15 cellular contexts compared by ENCODE assay signal in genomic region chr16:65414284-65414984, GRCh38.
DNase-seq lines count a peak whose midpoint lies in the region; ATAC-seq and TF ChIP-seq lines count a peak whose summit lies in the region.
"Had no signal": no experiment of that assay in that cellular context is flagged by ENCODE, and none has a peak within 500 bp of the region (broad histone marks: within the 10 kb centered on the region; RNA-seq: fewer than 3 reads in every experiment).

No MANE protein-coding gene starts in this region.

- H3K4me3 Mint-ChIP-seq in activated naive CD8-positive, alpha-beta T cell treated with anti-CD3 and anti-CD28 coated beads for 36 hours = no peak overlapping the region
- no peak overlapping the region for H3K4me3 Mint-ChIP-seq in activated T-cell treated with anti-CD3 and anti-CD28 coated beads, Interleukin-2, amount 50 U/mL, for 24 hours
- no peak overlapping the region for H3K4me3 Mint-ChIP-seq in activated T-cell treated with anti-CD3 and anti-CD28 coated beads, Interleukin-2, amount 50 U/mL, for 4 hours
- H3K4me3 Mint-ChIP-seq: CD4-positive, alpha-beta T cell; immature natural killer cell had no signal

- DNase-seq in AG04450 (ENCODE audit: low read depth, low spot score) (peak; percentile 29), glomerular visceral epithelial cell (ENCODE audit: extremely low spot score) (peak; percentile 72), ovary (no peak)
- peak; percentile 4 for DNase-seq in activated naive CD8-positive, alpha-beta T cell treated with anti-CD3 and anti-CD28 coated beads for 36 hours
- DNase-seq in activated T-cell treated with anti-CD3 and anti-CD28 coated beads, Interleukin-2, amount 50 U/mL, for 24 hours = no peak
- no peak for DNase-seq in stimulated activated CD4-positive, alpha-beta T cell treated with anti-CD3 and anti-CD28 coated beads, Interleukin-12 subunit alpha, Interleukin-12 subunit beta, amount 100 ng/mL, for 4 hours
- no peak for DNase-seq in activated T-cell treated with anti-CD3 and anti-CD28 coated beads, Interleukin-2, amount 50 U/mL, for 4 hours
- DNase-seq: activated T-cell treated with anti-CD3 and anti-CD28 coated beads for 4 hours; CD4-positive, alpha-beta T cell; cortex of kidney; immature natural killer cell; NCI-H1105; uterus had no signal

- H3K4me1 ChIP-seq in ovary (ENCODE audit: insufficient read depth) = peaks cover 2% of the 10 kb centered on the region
- H3K4me1 ChIP-seq: parathyroid adenoma, uterus had no signal

- CTCF ChIA-PET in AG04450 (lab: Charles Lee) = no interaction called here

- intact Hi-C loops in ovary (cut with DNase I) = no loop called here

- WGBS in ovary, 3 donors = 75 to 82% (median 80%) methylated on average over 7 of the region's 7 CpGs

- H3K36me3 ChIP-seq in ovary = no peaks in the 10 kb centered on the region
- H3K36me3 ChIP-seq: uterus had no signal

- H3K27ac Mint-ChIP-seq in activated naive CD8-positive, alpha-beta T cell treated with anti-CD3 and anti-CD28 coated beads for 36 hours = no peak overlapping the region
- no peak overlapping the region for H3K27ac Mint-ChIP-seq in activated T-cell treated with anti-CD3 and anti-CD28 coated beads, Interleukin-2, amount 50 U/mL, for 24 hours
- H3K27ac Mint-ChIP-seq: CD4-positive, alpha-beta T cell; immature natural killer cell had no signal

- peak; percentile 45 for ATAC-seq in HG02588 (IDR thresholded peaks at IDR 0.05; ENCODE audit: unreplicated experiment)
- no peak for ATAC-seq in activated T-cell treated with anti-CD3 and anti-CD28 coated beads, Interleukin-2, amount 50 U/mL, for 4 hours

- H3K36me3 Mint-ChIP-seq in activated naive CD8-positive, alpha-beta T cell treated with anti-CD3 and anti-CD28 coated beads for 36 hours = no peaks in the 10 kb centered on the region
- no peaks in the 10 kb centered on the region for H3K36me3 Mint-ChIP-seq in activated T-cell treated with anti-CD3 and anti-CD28 coated beads, Interleukin-2, amount 50 U/mL, for 24 hours (ENCODE audit: low read depth)
- H3K36me3 Mint-ChIP-seq in activated T-cell treated with anti-CD3 and anti-CD28 coated beads, Interleukin-2, amount 50 U/mL, for 4 hours (ENCODE audit: insufficient read depth) = no peaks in the 10 kb centered on the region
- H3K36me3 Mint-ChIP-seq: immature natural killer cell had no signal

- no peaks in the 10 kb centered on the region; the same call in 1 of the 2 replicates for H3K9me3 ChIP-seq in AG04450 (ENCODE audit: control insufficient read depth, insufficient read depth, low read length)
- H3K9me3 ChIP-seq in ovary = no peaks in the 10 kb centered on the region
- H3K9me3 ChIP-seq: uterus had no signal

- TF ChIP-seq EP300 in ovary (IDR thresholded peaks at IDR 0.05) = no peak

- no peaks in the 10 kb centered on the region for H3K4me1 Mint-ChIP-seq in activated naive CD8-positive, alpha-beta T cell treated with anti-CD3 and anti-CD28 coated beads for 36 hours
- H3K4me1 Mint-ChIP-seq in activated T-cell treated with anti-CD3 and anti-CD28 coated beads, Interleukin-2, amount 50 U/mL, for 24 hours (ENCODE audit: low read depth) = no peaks in the 10 kb centered on the region
- no peaks in the 10 kb centered on the region for H3K4me1 Mint-ChIP-seq in activated T-cell treated with anti-CD3 and anti-CD28 coated beads, Interleukin-2, amount 50 U/mL, for 4 hours (ENCODE audit: low read depth)
- H3K4me1 Mint-ChIP-seq: immature natural killer cell had no signal

- TF ChIP-seq CTCF in AG04450 (IDR thresholded peaks at IDR 0.05; ENCODE audit: low read depth, low read length) = no peak
- no peak for TF ChIP-seq CTCF in ovary (IDR thresholded peaks at IDR 0.05)

- H3K9me3 Mint-ChIP-seq in activated naive CD8-positive, alpha-beta T cell treated with anti-CD3 and anti-CD28 coated beads for 36 hours = peaks cover 14% of the 10 kb centered on the region
- peaks cover 16% of the 10 kb centered on the region for H3K9me3 Mint-ChIP-seq in activated T-cell treated with anti-CD3 and anti-CD28 coated beads, Interleukin-2, amount 50 U/mL, for 24 hours
- H3K9me3 Mint-ChIP-seq in activated T-cell treated with anti-CD3 and anti-CD28 coated beads, Interleukin-2, amount 50 U/mL, for 4 hours = peaks cover 10% of the 10 kb centered on the region
- H3K9me3 Mint-ChIP-seq: CD4-positive, alpha-beta T cell had no signal

- POLR2A ChIA-PET in AG04450 (lab: Yijun Ruan, JAX) = no interaction called here

- H3K27me3 ChIP-seq in AG04450 (ENCODE audit: control insufficient read depth, insufficient read depth, low read length) (no peaks in the 10 kb centered on the region), ovary (no peaks in the 10 kb centered on the region)
- H3K27me3 ChIP-seq: uterus had no signal

- no peak overlapping the region for H3K4me3 ChIP-seq in AG04450 (ENCODE audit: low read depth, low read length)
- no peak overlapping the region for H3K4me3 ChIP-seq in ovary
- H3K4me3 ChIP-seq: uterus had no signal

- TF ChIP-seq POLR2A in ovary (IDR thresholded peaks at IDR 0.05) = no peak

- no peak overlapping the region for H3K27ac ChIP-seq in AG04450 (ENCODE audit: low read depth, low read length)
- no peak overlapping the region for H3K27ac ChIP-seq in ovary
- H3K27ac ChIP-seq: parathyroid adenoma, uterus had no signal

- peaks cover 4% of the 10 kb centered on the region for H3K27me3 Mint-ChIP-seq in activated naive CD8-positive, alpha-beta T cell treated with anti-CD3 and anti-CD28 coated beads for 36 hours
- no peaks in the 10 kb centered on the region for H3K27me3 Mint-ChIP-seq in activated T-cell treated with anti-CD3 and anti-CD28 coated beads, Interleukin-2, amount 50 U/mL, for 24 hours
- H3K27me3 Mint-ChIP-seq in activated T-cell treated with anti-CD3 and anti-CD28 coated beads, Interleukin-2, amount 50 U/mL, for 4 hours (ENCODE audit: low read depth) = no peaks in the 10 kb centered on the region
- H3K27me3 Mint-ChIP-seq: CD4-positive, alpha-beta T cell had no signal

Comparison
In these comparisons a context has a peak if more than half of its experiments do, and no peak if none do; other contexts are left out.
1. DNase-seq: peak in AG04450 (single experiment), activated naive CD8-positive, alpha-beta T cell treated with anti-CD3 and anti-CD28 coated beads for 36 hours (single experiment) and glomerular visceral epithelial cell (single experiment); none in activated T-cell treated with anti-CD3 and anti-CD28 coated beads, Interleukin-2, amount 50 U/mL, for 24 hours (single experiment), stimulated activated CD4-positive, alpha-beta T cell treated with anti-CD3 and anti-CD28 coated beads, Interleukin-12 subunit alpha, Interleukin-12 subunit beta, amount 100 ng/mL, for 4 hours (single experiment), activated T-cell treated with anti-CD3 and anti-CD28 coated beads, Interleukin-2, amount 50 U/mL, for 4 hours (single experiment) and ovary (0 of 5).